1 cellular context compared by ENCODE assay signal in the genomic region with DNA sequence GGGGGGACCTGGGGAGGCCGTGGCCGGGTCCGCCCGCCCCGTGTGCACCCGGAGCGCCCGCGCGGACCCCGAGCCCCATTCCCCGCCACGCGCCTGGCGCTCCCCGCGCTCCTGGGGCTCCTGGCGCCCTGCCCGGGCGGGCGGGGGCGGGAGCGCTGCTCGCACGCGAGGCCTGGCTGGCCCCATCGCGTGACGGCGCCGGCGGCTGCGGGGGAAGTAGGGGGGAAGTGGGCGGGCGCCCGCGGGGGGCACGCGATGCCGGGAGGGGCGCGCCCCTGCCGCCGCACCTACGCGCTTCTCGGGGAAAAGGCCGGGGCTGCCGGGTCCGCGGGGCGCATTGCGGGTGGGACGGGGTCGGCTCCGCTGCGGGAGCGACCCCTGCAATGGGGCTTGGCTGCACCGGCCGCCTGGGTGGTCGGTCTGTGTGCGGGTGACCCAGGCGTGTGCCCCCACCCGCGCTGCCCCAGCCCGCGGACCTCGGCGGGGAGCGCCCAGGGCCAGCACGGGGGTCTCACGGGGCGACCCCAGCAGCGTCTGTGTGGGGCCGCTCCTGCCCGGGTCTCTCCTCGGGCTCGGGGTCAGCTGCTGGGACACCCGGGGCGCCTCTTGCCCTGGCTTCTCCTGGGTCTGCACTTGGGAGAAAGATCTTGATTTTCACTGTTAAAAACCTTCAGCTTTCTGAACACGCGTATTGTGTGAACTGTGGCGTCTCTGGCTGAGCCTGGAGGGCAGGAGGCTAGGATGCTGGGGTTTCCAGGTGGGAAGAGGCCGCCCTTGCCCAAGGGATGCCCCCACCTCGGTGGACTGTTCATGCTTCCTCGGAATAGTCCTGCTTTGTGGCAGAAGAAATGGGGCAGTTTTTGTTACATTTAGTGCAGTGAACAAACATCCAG.
TF ChIP-seq lines count a peak whose summit lies in the region.

No MANE protein-coding gene starts in this region.

TF ChIP-seq in GM12878, 131 proteins besides CTCF, POLR2A, EP300 and RAD21 (continued from another document):
- TF ChIP-seq, protein P1, sequence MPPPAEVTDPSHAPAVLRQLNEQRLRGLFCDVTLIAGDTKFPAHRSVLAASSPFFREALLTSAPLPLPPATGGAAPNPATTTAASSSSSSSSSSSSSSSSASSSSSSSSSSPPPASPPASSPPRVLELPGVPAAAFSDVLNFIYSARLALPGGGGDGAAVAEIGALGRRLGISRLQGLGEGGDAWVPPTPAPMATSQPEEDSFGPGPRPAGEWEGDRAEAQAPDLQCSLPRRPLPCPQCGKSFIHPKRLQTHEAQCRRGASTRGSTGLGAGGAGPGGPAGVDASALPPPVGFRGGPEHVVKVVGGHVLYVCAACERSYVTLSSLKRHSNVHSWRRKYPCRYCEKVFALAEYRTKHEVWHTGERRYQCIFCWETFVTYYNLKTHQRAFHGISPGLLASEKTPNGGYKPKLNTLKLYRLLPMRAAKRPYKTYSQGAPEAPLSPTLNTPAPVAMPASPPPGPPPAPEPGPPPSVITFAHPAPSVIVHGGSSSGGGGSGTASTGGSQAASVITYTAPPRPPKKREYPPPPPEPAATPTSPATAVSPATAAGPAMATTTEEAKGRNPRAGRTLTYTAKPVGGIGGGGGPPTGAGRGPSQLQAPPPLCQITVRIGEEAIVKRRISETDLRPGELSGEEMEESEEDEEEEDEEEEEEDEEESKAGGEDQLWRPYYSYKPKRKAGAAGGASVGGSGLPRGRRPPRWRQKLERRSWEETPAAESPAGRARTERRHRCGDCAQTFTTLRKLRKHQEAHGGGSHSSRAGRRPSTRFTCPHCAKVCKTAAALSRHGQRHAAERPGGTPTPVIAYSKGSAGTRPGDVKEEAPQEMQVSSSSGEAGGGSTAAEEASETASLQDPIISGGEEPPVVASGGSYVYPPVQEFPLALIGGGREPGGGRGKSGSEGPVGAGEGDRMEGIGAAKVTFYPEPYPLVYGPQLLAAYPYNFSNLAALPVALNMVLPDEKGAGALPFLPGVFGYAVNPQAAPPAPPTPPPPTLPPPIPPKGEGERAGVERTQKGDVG (CRISPR knock-in tag; IDR thresholded peaks at IDR 0.05): 0 out of 2 replicates have a peak, but pooled peaks have one; percentile 15
- TF ChIP-seq ZNF24 (IDR thresholded peaks at IDR 0.05) (0 out of 2 replicates have a peak, but pooled peaks have one; percentile 65), RAD51 (IDR thresholded peaks at IDR 0.05) (no peak), PAX8 (IDR thresholded peaks at IDR 0.05) (no peak), HDAC6 (IDR thresholded peaks at IDR 0.05; ENCODE audit: unreplicated experiment) (peak; percentile 15), RBBP5 (conservative IDR thresholded peaks at IDR 0.05) (no peak), ZNF217 (IDR thresholded peaks at IDR 0.05) (peak; percentile 90), SP1 (IDR thresholded peaks at IDR 0.05; ENCODE audit: low read depth, low read length) (peak; percentile 83), SMARCA5 (IDR thresholded peaks at IDR 0.05) (peak; percentile 95), BHLHE40 (IDR thresholded peaks at IDR 0.05; ENCODE audit: borderline replicate concordance in 1 of 2, low read depth in 2 of 2, low read length in 1 of 2) (peak; percentile 98 to 100), BCL11A (IDR thresholded peaks at IDR 0.05; ENCODE audit: low read depth, low read length) (peak; percentile 96), MEF2A (IDR thresholded peaks at IDR 0.05; ENCODE audit: insufficient read depth, low read depth, low read length) (peak; percentile 91), ASH2L (IDR thresholded peaks at IDR 0.05; ENCODE audit: borderline replicate concordance, low read depth) (no peak), KDM1A (IDR thresholded peaks at IDR 0.05; ENCODE audit: borderline replicate concordance) (no peak), FOS (IDR thresholded peaks at IDR 0.05; ENCODE audit: borderline replicate concordance, extremely low read depth, insufficient read length) (no peak), ZSCAN29 (IDR thresholded peaks at IDR 0.05) (0 out of 2 replicates have a peak, but pooled peaks have one; percentile 58), SMAD5 (IDR thresholded peaks at IDR 0.05; ENCODE audit: low read depth) (peak; percentile 75)
- TF ChIP-seq, protein P2, sequence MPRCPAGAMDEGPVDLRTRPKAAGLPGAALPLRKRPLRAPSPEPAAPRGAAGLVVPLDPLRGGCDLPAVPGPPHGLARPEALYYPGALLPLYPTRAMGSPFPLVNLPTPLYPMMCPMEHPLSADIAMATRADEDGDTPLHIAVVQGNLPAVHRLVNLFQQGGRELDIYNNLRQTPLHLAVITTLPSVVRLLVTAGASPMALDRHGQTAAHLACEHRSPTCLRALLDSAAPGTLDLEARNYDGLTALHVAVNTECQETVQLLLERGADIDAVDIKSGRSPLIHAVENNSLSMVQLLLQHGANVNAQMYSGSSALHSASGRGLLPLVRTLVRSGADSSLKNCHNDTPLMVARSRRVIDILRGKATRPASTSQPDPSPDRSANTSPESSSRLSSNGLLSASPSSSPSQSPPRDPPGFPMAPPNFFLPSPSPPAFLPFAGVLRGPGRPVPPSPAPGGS (IDR thresholded peaks at IDR 0.05; ENCODE audit: borderline replicate concordance, insufficient read depth, low read depth, low read length, poor library complexity, severe bottlenecking): peak; percentile 99
- TF ChIP-seq, protein P3, sequence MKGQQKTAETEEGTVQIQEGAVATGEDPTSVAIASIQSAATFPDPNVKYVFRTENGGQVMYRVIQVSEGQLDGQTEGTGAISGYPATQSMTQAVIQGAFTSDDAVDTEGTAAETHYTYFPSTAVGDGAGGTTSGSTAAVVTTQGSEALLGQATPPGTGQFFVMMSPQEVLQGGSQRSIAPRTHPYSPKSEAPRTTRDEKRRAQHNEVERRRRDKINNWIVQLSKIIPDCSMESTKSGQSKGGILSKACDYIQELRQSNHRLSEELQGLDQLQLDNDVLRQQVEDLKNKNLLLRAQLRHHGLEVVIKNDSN (IDR thresholded peaks at IDR 0.05; ENCODE audit: borderline replicate concordance, extremely low read length, insufficient read depth, low read depth, low read length): peak; percentile 17
- TF ChIP-seq, protein P4, sequence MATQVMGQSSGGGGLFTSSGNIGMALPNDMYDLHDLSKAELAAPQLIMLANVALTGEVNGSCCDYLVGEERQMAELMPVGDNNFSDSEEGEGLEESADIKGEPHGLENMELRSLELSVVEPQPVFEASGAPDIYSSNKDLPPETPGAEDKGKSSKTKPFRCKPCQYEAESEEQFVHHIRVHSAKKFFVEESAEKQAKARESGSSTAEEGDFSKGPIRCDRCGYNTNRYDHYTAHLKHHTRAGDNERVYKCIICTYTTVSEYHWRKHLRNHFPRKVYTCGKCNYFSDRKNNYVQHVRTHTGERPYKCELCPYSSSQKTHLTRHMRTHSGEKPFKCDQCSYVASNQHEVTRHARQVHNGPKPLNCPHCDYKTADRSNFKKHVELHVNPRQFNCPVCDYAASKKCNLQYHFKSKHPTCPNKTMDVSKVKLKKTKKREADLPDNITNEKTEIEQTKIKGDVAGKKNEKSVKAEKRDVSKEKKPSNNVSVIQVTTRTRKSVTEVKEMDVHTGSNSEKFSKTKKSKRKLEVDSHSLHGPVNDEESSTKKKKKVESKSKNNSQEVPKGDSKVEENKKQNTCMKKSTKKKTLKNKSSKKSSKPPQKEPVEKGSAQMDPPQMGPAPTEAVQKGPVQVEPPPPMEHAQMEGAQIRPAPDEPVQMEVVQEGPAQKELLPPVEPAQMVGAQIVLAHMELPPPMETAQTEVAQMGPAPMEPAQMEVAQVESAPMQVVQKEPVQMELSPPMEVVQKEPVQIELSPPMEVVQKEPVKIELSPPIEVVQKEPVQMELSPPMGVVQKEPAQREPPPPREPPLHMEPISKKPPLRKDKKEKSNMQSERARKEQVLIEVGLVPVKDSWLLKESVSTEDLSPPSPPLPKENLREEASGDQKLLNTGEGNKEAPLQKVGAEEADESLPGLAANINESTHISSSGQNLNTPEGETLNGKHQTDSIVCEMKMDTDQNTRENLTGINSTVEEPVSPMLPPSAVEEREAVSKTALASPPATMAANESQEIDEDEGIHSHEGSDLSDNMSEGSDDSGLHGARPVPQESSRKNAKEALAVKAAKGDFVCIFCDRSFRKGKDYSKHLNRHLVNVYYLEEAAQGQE (IDR thresholded peaks at IDR 0.05; ENCODE audit: low read depth, low read length): peak; percentile 39; the same call in 1 of the 2 replicates
